ENCODE assay signal across 14 cellular contexts in the genomic region with DNA sequence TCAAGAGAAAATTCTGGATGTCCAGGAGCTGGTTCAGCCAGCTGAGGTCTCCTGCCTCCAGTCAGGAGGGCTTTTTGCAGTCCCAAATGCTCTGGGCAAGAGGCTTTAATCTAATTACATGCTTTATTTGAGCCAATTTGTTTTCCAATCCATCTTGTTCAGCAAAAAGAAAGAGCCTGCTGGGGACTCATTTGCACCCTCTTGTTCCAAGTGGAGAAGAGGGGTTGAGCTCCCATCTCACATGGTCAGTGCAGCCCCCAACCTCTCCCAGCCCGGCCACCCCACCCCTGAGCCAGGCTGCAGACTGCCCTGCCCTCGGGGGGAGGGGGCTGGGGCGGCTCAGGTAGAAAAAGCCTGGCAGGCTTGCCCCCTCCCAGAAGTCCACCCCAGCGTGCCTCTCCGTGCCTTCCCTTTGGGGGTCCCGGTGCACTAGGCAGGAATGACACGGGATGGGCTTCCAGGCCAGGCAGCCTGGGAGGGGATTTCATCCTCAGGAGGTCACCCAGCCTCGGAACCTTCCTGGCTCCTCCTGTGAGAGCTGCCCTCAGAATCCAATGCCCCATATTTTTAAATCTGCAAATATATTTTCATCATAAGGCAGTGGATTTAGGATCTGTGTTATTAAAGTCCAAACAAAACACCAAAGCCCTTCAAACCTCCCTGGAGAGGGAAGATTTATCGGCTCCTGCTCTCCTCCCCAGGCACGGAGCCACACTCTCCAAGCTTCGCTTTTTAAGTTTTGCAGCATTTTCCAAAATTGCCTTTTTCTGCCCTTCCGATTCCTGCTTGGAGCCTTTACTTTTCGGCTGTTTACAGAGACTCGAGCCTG.
DNase-seq lines count a peak whose midpoint lies in the region; ATAC-seq and TF ChIP-seq lines count a peak whose summit lies in the region.
"Had no signal": no experiment of that assay in that cellular context is flagged by ENCODE, and none has a peak within 500 bp of the region (broad histone marks: within the 10 kb centered on the region; RNA-seq: fewer than 3 reads in every experiment).

No MANE protein-coding gene starts in this region.

- H3K4me2 ChIP-seq in GM23338 = no peak overlapping the region

- 58 to 83% (median 74%) methylated on average over 14 of the region's 14 CpGs for WGBS in spleen, 5 donors

- no peak overlapping the region for H3K27ac ChIP-seq in GM23338 (ENCODE audit: low read depth)
- peak overlapping the region; percentile 27 for H3K27ac ChIP-seq in colonic mucosa
- peak overlapping the region in 3 of 8 donors; percentile 44 to 59 (median 45) for H3K27ac ChIP-seq in spleen

- no peak overlapping the region for H3K4me3 Mint-ChIP-seq in GM23338
- no peak overlapping the region for H3K4me3 Mint-ChIP-seq in activated naive CD8-positive, alpha-beta T cell treated with anti-CD3 and anti-CD28 coated beads, Interleukin-2, amount 50 U/mL, for 24 hours
- H3K4me3 Mint-ChIP-seq: naive thymus-derived CD8-positive, alpha-beta T cell had no signal

- no peaks in the 10 kb centered on the region for H3F3A ChIP-seq in GM23338 (replicated peaks; ENCODE audit: low read depth)

- H3K79me2 ChIP-seq in GM23338 (replicated peaks; ENCODE audit: insufficient read depth) = no peaks in the 10 kb centered on the region

- no peak for TF ChIP-seq POLR2A in spleen (IDR thresholded peaks at IDR 0.05)

- intact Hi-C loops in colonic mucosa (cut with DNase I) = no loop called here
- intact Hi-C loops in spleen (cut with DNase I; ENCODE audit: low total_unique reads) = no loop called here
- intact Hi-C loops in head of caudate nucleus (cut with DNase I) = no loop called here

- no peaks in the 10 kb centered on the region for H3K27me3 ChIP-seq in GM23338 (ENCODE audit: insufficient read depth)
- no peaks in the 10 kb centered on the region for H3K27me3 ChIP-seq in colonic mucosa
- H3K27me3 ChIP-seq in spleen (replicated peaks in 1 of 7) = peaks cover 0 to 9% (median 0%) of the 10 kb centered on the region in 7 donors

- no peaks in the 10 kb centered on the region for H3K9me2 ChIP-seq in GM23338 (ENCODE audit: insufficient read depth)

- H4K20me1 ChIP-seq in GM23338 (replicated peaks; ENCODE audit: insufficient read depth) = no peaks in the 10 kb centered on the region

- peaks cover 6% of the 10 kb centered on the region for H3K27me3 Mint-ChIP-seq in GM23338 (ENCODE audit: insufficient read depth, low read depth, poor library complexity)
- H3K27me3 Mint-ChIP-seq in activated naive CD8-positive, alpha-beta T cell treated with anti-CD3 and anti-CD28 coated beads, Interleukin-2, amount 50 U/mL, for 24 hours = peaks cover 2% of the 10 kb centered on the region

- H3K9me3 ChIP-seq in colonic mucosa (no peaks in the 10 kb centered on the region), spleen (no peaks in the 10 kb centered on the region)

- ATAC-seq in GM23338 (no peak), GM19351 (IDR thresholded peaks at IDR 0.05; ENCODE audit: unreplicated experiment) (no peak), GM18909 (IDR thresholded peaks at IDR 0.05; ENCODE audit: poor library complexity, unreplicated experiment) (no peak)
- no peak for ATAC-seq in activated naive CD8-positive, alpha-beta T cell treated with anti-CD3 and anti-CD28 coated beads, Interleukin-2, amount 50 U/mL, for 24 hours
- ATAC-seq: naive thymus-derived CD8-positive, alpha-beta T cell had no signal

- no peak for TF ChIP-seq CTCF in GM23338 (conservative IDR thresholded peaks at IDR 0.05; ENCODE audit: low read depth in 2 of 2)
- TF ChIP-seq CTCF in colonic mucosa (IDR thresholded peaks at IDR 0.05) = no peak
- TF ChIP-seq CTCF in spleen (IDR thresholded peaks at IDR 0.05 in 8 of 11, conservative IDR thresholded peaks at IDR 0.05 in 3 of 11) = no peak

- H3K9me3 Mint-ChIP-seq in GM23338 = no peaks in the 10 kb centered on the region; the same call in 2 of the 3 replicates
- H3K9me3 Mint-ChIP-seq in activated naive CD8-positive, alpha-beta T cell treated with anti-CD3 and anti-CD28 coated beads, Interleukin-2, amount 50 U/mL, for 24 hours = no peaks in the 10 kb centered on the region
- H3K9me3 Mint-ChIP-seq: naive thymus-derived CD8-positive, alpha-beta T cell had no signal

- H2AFZ ChIP-seq in GM23338 = peak overlapping the region; percentile 47; the same call in 1 of the 2 replicates

- H3K36me3 ChIP-seq in GM23338 (ENCODE audit: insufficient read depth) = no peaks in the 10 kb centered on the region
- H3K36me3 ChIP-seq in colonic mucosa = no peaks in the 10 kb centered on the region
- H3K36me3 ChIP-seq in spleen = no peaks in the 10 kb centered on the region

- no peak overlapping the region for H3K4me3 ChIP-seq in GM23338
- H3K4me3 ChIP-seq in colonic mucosa = no peak overlapping the region
- H3K4me3 ChIP-seq in spleen = peak overlapping the region in 1 of 8 donors; percentile 22

- peak overlapping the region in 1 of 2 donors; percentile 70 for H3K9ac ChIP-seq in colonic mucosa (ENCODE audit: low read depth in 2 of 2, low read length in 2 of 2)

- H3K4me1 ChIP-seq in GM23338 (ENCODE audit: insufficient read depth) (no peaks in the 10 kb centered on the region), colonic mucosa (peaks cover 8% of the 10 kb centered on the region), spleen (peaks cover 0 to 19% (median 5%) of the 10 kb centered on the region in 6 donors)

- DNase-seq in GM23338 (ENCODE audit: low spot score) (no peak), colonic mucosa (no peak), medulla oblongata (ENCODE audit: extremely low spot score) (peak; percentile 31), spleen (peak; percentile 42), head of caudate nucleus (no peak)
- no peak for DNase-seq in activated naive CD8-positive, alpha-beta T cell treated with anti-CD3 and anti-CD28 coated beads, Interleukin-2, amount 50 U/mL, for 24 hours
- DNase-seq: anterior cingulate cortex, glutamatergic neuron, MV-4-11, NCI-H2081 treated with DMSO at 0.1 percent for 48 hours, NCI-H510A treated with DMSO at 0.1 percent for 48 hours had no signal

- H3K4me1 Mint-ChIP-seq in GM23338 = peaks cover 6% of the 10 kb centered on the region
- peaks cover 9% of the 10 kb centered on the region for H3K4me1 Mint-ChIP-seq in activated naive CD8-positive, alpha-beta T cell treated with anti-CD3 and anti-CD28 coated beads, Interleukin-2, amount 50 U/mL, for 24 hours

- H3K27ac Mint-ChIP-seq in GM23338 = no peak overlapping the region
- H3K27ac Mint-ChIP-seq in activated naive CD8-positive, alpha-beta T cell treated with anti-CD3 and anti-CD28 coated beads, Interleukin-2, amount 50 U/mL, for 24 hours = no peak overlapping the region

- H3K36me3 Mint-ChIP-seq in GM23338 (ENCODE audit: low read depth) = no peaks in the 10 kb centered on the region
- H3K36me3 Mint-ChIP-seq in activated naive CD8-positive, alpha-beta T cell treated with anti-CD3 and anti-CD28 coated beads, Interleukin-2, amount 50 U/mL, for 24 hours (ENCODE audit: low read depth) = no peaks in the 10 kb centered on the region
- H3K36me3 Mint-ChIP-seq: naive thymus-derived CD8-positive, alpha-beta T cell had no signal

TF ChIP-seq in GM23338, 12 proteins besides CTCF, POLR2A, EP300 and RAD21 (continues in another document):
- TF ChIP-seq POLR2AphosphoS5 (IDR thresholded peaks at IDR 0.05; ENCODE audit: low read depth) = no peak
- no peak for TF ChIP-seq EZH2phosphoT487 (IDR thresholded peaks at IDR 0.05; ENCODE audit: unreplicated experiment)
- no peak for TF ChIP-seq ZNF114 (CRISPR knock-in tag; IDR thresholded peaks at IDR 0.05)
- TF ChIP-seq CREB1 (CRISPR knock-in tag; IDR thresholded peaks at IDR 0.05; ENCODE audit: low read depth) = no peak
- TF ChIP-seq STAT1 (IDR thresholded peaks at IDR 0.05; ENCODE audit: unreplicated experiment) = no peak

Comparison
In these comparisons a context has a peak if more than half of its experiments do, and no peak if none do; other contexts are left out.
1. DNase-seq: peak in medulla oblongata (single experiment) and spleen (single experiment); none in GM23338 (single experiment), colonic mucosa (single experiment), head of caudate nucleus (0 of 42) and activated naive CD8-positive, alpha-beta T cell treated with anti-CD3 and anti-CD28 coated beads, Interleukin-2, amount 50 U/mL, for 24 hours (single experiment).